In the genomic region with DNA sequence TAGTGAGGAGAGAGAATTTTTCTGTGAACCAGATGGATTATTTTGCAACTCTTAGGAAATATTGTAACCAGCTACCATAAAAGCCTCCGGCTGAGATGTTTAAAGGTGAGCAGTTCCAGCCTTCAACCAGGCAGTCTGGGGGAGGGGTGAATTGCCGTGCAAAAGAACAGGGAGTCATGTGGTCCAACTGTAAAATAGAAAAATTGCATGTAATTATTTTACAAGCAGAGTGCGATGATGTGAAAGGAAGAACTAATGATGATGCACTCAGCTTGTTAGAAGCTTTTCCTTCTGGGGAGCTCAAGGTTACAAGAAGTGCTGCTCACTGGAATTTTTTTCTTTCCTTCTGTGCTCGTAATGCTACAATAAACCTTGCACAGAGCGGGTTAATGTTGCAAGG, we compare ENCODE assay signal across 18 cellular contexts.
"Had no signal": no experiment of that assay in that cellular context is flagged by ENCODE, and none has a peak within 500 bp of the region (broad histone marks: within the 10 kb centered on the region; RNA-seq: fewer than 3 reads in every experiment).

No MANE protein-coding gene starts in this region.

- H3K27me3 ChIP-seq: body of pancreas, esophagus muscularis mucosa, right lobe of liver, suprapubic skin, upper lobe of right lung had no signal

- ATAC-seq: activated T-cell treated with anti-CD3 and anti-CD28 coated beads, Interleukin-2, amount 50 U/mL, for 4 hours; body of pancreas; natural killer cell treated with Interleukin-12 subunit alpha and Interleukin-12 subunit beta and Interleukin-15 and Interleukin-18, amount 100 ng/mL, for 72 hours; right lobe of liver; upper lobe of right lung; WTC11 had no signal

- H3K4me3 ChIP-seq: body of pancreas, coronary artery, esophagus muscularis mucosa, prostate gland, right lobe of liver, suprapubic skin, upper lobe of right lung had no signal

- H3K27ac ChIP-seq: body of pancreas, coronary artery, esophagus muscularis mucosa, prostate gland, right lobe of liver, suprapubic skin, upper lobe of right lung had no signal

- H3K9me3 ChIP-seq: body of pancreas, esophagus muscularis mucosa, prostate gland, right lobe of liver, suprapubic skin, upper lobe of right lung had no signal

- H3K4me1 ChIP-seq: esophagus muscularis mucosa, prostate gland, suprapubic skin, upper lobe of right lung had no signal

- H3K36me3 ChIP-seq: esophagus muscularis mucosa, prostate gland, right lobe of liver, suprapubic skin, upper lobe of right lung had no signal

- DNase-seq: activated CD4-positive, alpha-beta memory T cell treated with anti-CD3 and anti-CD28 coated beads, Interleukin-2, amount 10 ng/mL, durations not matched to agents 7 days and 5 days; activated CD4-positive, alpha-beta T cell treated with anti-CD3 and anti-CD28 coated beads for 4 hours; activated gamma-delta T cell; activated naive CD8-positive, alpha-beta T cell treated with anti-CD3 and anti-CD28 coated beads for 36 hours; activated T-cell treated with anti-CD3 and anti-CD28 coated beads, Interleukin-2, amount 50 U/mL, for 4 hours; amygdala; body of pancreas; central memory CD4-positive, alpha-beta T cell; kidney; mesenchymal stem cell; right lobe of liver; upper lobe of right lung had no signal
